In the genomic region with DNA sequence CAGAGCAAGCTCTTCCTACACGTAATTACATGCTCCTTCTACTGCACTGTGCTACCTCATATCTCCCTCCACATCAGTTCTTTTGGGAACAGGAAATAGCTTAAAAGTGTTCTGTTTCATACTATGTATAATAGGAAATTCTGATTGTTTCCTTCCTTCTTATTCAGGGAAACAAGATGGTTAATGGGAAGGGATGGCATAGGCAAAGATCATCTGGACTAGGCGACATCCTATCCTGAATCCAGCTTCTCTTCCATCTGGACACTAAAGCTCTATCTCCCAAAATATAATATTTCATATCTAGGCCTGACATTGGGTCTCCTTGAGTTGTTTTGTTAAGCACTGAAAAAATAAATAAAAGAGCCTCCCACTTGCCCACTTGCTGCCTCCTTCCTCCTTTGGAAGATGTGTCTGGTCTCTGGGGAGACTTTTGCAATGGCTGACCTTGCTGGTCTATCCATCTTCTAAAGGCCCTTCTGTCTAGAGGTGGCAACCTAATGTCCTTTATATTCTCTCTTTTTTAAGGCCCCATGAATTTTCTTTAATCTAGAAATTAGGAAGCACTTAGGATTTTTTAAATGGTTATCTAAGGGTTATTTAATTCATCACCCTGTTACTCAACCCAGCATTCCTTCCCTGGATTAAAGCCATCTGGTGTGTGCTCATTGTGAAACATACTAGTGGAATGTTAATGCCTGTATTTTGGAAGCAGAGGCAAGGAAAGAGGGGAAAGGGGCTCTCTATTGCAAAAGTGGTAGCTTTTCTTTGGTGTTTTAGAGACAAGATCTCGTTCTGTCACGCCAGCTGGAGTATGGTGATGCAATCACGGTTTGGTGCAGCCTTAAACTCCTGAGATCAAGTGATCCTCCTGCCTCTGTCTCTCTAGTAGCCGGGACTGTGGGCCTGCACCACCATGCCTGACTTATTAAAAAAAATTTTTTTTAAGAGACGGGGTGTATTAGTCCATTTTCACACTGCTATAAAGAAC, we compare ENCODE assay signal across 9 cellular contexts. TPM values are rescaled to one million over a fixed set of nuclear protein-coding genes. Genes with fewer than 3 reads are reported as not detected.
DNase-seq lines count a peak whose midpoint lies in the region; ATAC-seq and TF ChIP-seq lines count a peak whose summit lies in the region.
"Had no signal": no experiment of that assay in that cellular context is flagged by ENCODE, and none has a peak within 500 bp of the region (broad histone marks: within the 10 kb centered on the region; RNA-seq: fewer than 3 reads in every experiment).

No MANE protein-coding gene starts in this region.

- no peak for TF ChIP-seq POLR2A in lower leg skin (IDR thresholded peaks at IDR 0.05)

- H3K4me3 ChIP-seq in MG63, result no peak overlapping the region
- no peak overlapping the region for H3K4me3 ChIP-seq in lower leg skin (ENCODE audit: low read depth, poor library complexity, severe bottlenecking)

- no peaks in the 10 kb centered on the region for H3K27me3 ChIP-seq in MG63

- ATAC-seq in GM21529 (IDR thresholded peaks at IDR 0.05; ENCODE audit: unreplicated experiment) (no peak), GM19455 (IDR thresholded peaks at IDR 0.05; ENCODE audit: unreplicated experiment) (no peak)

- no peaks in the 10 kb centered on the region for H3K9me3 Mint-ChIP-seq in chondrocyte (ENCODE audit: low read depth)
- no peaks in the 10 kb centered on the region for H3K9me3 Mint-ChIP-seq in activated T-helper 2 cell treated with anti-CD3 and anti-CD28 coated beads, Interferon-gamma antibody, Interleukin-2, Interleukin-4, amounts not matched to agents 10 μg/mL and 5 μg/mL and 100 μg/mL, durations not matched to agents 14 hours and 24 hours and 36 hours

- peak; percentile 85 for DNase-seq in MG63
- no peak for DNase-seq in chondrocyte (ENCODE audit: low spot score)
- peak; percentile 70 to 94 for DNase-seq in lower leg skin (ENCODE audit: low spot score in 2 of 2)
- DNase-seq in ureter (ENCODE audit: low spot score), result peak; percentile 66
- no peak for DNase-seq in T-helper 9 cell
- no peak for DNase-seq in activated T-helper 2 cell treated with anti-CD3 and anti-CD28 coated beads, Interferon-gamma antibody, Interleukin-2, Interleukin-4, amounts not matched to agents 10 μg/mL and 5 μg/mL and 100 μg/mL, durations not matched to agents 14 hours and 24 hours and 36 hours (ENCODE audit: low spot score)
- DNase-seq: erythroblast had no signal

- H3K9me3 ChIP-seq in MG63, result no peaks in the 10 kb centered on the region

- intact Hi-C loops in lower leg skin (cut with DNase I; ENCODE audit: low total_unique reads), result no loop called here
- intact Hi-C loops in activated T-helper 2 cell treated with anti-CD3 and anti-CD28 coated beads, Interferon-gamma antibody, Interleukin-2, Interleukin-4, amounts not matched to agents 10 μg/mL and 5 μg/mL and 100 μg/mL, durations not matched to agents 14 hours and 24 hours and 36 hours (cut with micrococcal nuclease), result no loop called here

- H3K36me3 Mint-ChIP-seq in chondrocyte (ENCODE audit: low read depth), result no peaks in the 10 kb centered on the region
- H3K36me3 Mint-ChIP-seq in activated T-helper 2 cell treated with anti-CD3 and anti-CD28 coated beads, Interferon-gamma antibody, Interleukin-2, Interleukin-4, amounts not matched to agents 10 μg/mL and 5 μg/mL and 100 μg/mL, durations not matched to agents 14 hours and 24 hours and 36 hours (ENCODE audit: low read depth), result no peaks in the 10 kb centered on the region

- TF ChIP-seq CTCF in chondrocyte (IDR thresholded peaks at IDR 0.05), result no peak
- no peak for TF ChIP-seq CTCF in lower leg skin (IDR thresholded peaks at IDR 0.05)

- H3K27me3 Mint-ChIP-seq in chondrocyte (ENCODE audit: low read depth), result peaks cover 1% of the 10 kb centered on the region
- no peaks in the 10 kb centered on the region for H3K27me3 Mint-ChIP-seq in activated T-helper 2 cell treated with anti-CD3 and anti-CD28 coated beads, Interferon-gamma antibody, Interleukin-2, Interleukin-4, amounts not matched to agents 10 μg/mL and 5 μg/mL and 100 μg/mL, durations not matched to agents 14 hours and 24 hours and 36 hours (ENCODE audit: low read depth)

- no peak overlapping the region for H3K4me3 Mint-ChIP-seq in chondrocyte (ENCODE audit: unreplicated experiment)
- H3K4me3 Mint-ChIP-seq in activated T-helper 2 cell treated with anti-CD3 and anti-CD28 coated beads, Interferon-gamma antibody, Interleukin-2, Interleukin-4, amounts not matched to agents 10 μg/mL and 5 μg/mL and 100 μg/mL, durations not matched to agents 14 hours and 24 hours and 36 hours (ENCODE audit: low read depth), result no peak overlapping the region

- peak overlapping the region; percentile 80 for H3K27ac Mint-ChIP-seq in chondrocyte (ENCODE audit: unreplicated experiment)
- H3K27ac Mint-ChIP-seq in activated T-helper 2 cell treated with anti-CD3 and anti-CD28 coated beads, Interferon-gamma antibody, Interleukin-2, Interleukin-4, amounts not matched to agents 10 μg/mL and 5 μg/mL and 100 μg/mL, durations not matched to agents 14 hours and 24 hours and 36 hours, result no peak overlapping the region

- H3K4me1 Mint-ChIP-seq in chondrocyte (ENCODE audit: low read depth), result peaks cover 38% of the 10 kb centered on the region
- H3K4me1 Mint-ChIP-seq in activated T-helper 2 cell treated with anti-CD3 and anti-CD28 coated beads, Interferon-gamma antibody, Interleukin-2, Interleukin-4, amounts not matched to agents 10 μg/mL and 5 μg/mL and 100 μg/mL, durations not matched to agents 14 hours and 24 hours and 36 hours (ENCODE audit: low read depth), result peaks cover 5% of the 10 kb centered on the region

- 43% methylated on average over 7 of the region's 7 CpGs for WGBS in lower leg skin, 2 donors

- peaks cover 77% of the 10 kb centered on the region for H3K36me3 ChIP-seq in MG63

RNA-seq across cellular contexts. Expression of gene CLMP, which starts 20.6 kb away (rescaled TPM):
- 78.3 and 109 TPM in 2 replicates for total RNA-seq in MG63 (2014; rRNA removed; shearing (Covaris generic); ENCODE audit: low replicate concordance)
- 4.8 to 21.4 TPM (median 6.6 TPM) in 3 replicates for total RNA-seq in chondrocyte
- total RNA-seq in lower leg skin, result 10 to 100 TPM in 3 of 4 donors, 1 to 10 TPM in 1; 7.6 to 27.0 (median 17.7) TPM
- total RNA-seq in ureter, result 34.4 TPM
- 0.05 and 0.11 TPM in 2 replicates for total RNA-seq in activated T-helper 2 cell treated with anti-CD3 and anti-CD28 coated beads, Interferon-gamma antibody, Interleukin-2, Interleukin-4, amounts not matched to agents 10 μg/mL and 5 μg/mL and 100 μg/mL, durations not matched to agents 14 hours and 24 hours and 36 hours

Comparison
In these comparisons a context has a peak if more than half of its experiments do, and no peak if none do; other contexts are left out.
1. DNase-seq: peak in MG63 (single experiment), lower leg skin (2 of 2) and ureter (single experiment); none in chondrocyte (single experiment), T-helper 9 cell (single experiment) and activated T-helper 2 cell treated with anti-CD3 and anti-CD28 coated beads, Interferon-gamma antibody, Interleukin-2, Interleukin-4, amounts not matched to agents 10 μg/mL and 5 μg/mL and 100 μg/mL, durations not matched to agents 14 hours and 24 hours and 36 hours (single experiment).